ENCODE assay signal across 20 cellular contexts in the genomic region with DNA sequence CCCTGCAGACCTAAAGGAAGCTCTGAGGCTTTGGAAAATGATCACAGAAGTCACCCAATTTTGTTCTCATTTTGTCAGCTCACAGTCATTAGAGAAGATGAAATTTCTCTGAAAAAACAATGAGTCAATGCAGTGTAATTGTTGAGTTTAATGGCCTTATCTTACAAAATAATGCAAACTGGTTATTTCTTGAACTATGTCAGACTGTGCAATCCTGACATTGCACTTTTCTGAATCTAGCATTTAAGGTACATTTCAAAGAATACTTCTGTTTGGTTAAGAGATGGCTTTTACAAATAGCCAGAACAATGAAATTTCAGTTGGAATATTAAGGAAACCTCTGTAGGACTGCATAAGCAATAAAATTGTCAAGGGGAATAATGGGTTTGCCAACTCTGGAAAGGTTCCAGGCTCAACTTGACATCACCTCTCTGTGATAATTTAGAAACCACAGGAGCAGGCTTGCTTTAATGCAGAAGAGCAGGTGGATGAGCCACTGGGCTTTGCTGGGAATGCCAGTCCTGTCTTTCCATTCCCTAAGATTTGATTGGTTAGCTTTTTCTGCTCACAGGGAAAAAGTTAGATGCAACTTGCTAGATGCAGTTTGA.
DNase-seq lines count a peak whose midpoint lies in the region; ATAC-seq and TF ChIP-seq lines count a peak whose summit lies in the region.
"Had no signal": no experiment of that assay in that cellular context is flagged by ENCODE, and none has a peak within 500 bp of the region (broad histone marks: within the 10 kb centered on the region; RNA-seq: fewer than 3 reads in every experiment).

No MANE protein-coding gene starts in this region.

- H3K9me2 ChIP-seq in MM.1S (replicated peaks; ENCODE audit: insufficient read depth, low read length) = no peaks in the 10 kb centered on the region

- H3K9ac ChIP-seq in MM.1S (ENCODE audit: low read length) = no peak overlapping the region

- TF ChIP-seq CTCF in AG10803 (conservative IDR thresholded peaks at IDR 0.05; ENCODE audit: low read length) (no peak), fibroblast of the aortic adventitia (IDR thresholded peaks at IDR 0.05; ENCODE audit: insufficient read depth, low read length) (no peak), MM.1S (IDR thresholded peaks at IDR 0.05; ENCODE audit: low read length) (no peak)

- H3K4me2 ChIP-seq in MM.1S (ENCODE audit: low read depth, low read length) = no peak overlapping the region

- H3K4me1 Mint-ChIP-seq in activated T-cell treated with anti-CD3 and anti-CD28 coated beads, Interleukin-2, amount 50 U/mL, for 24 hours (ENCODE audit: low read depth) = no peaks in the 10 kb centered on the region

- H3K9me3 ChIP-seq in SJSA1 (replicated peaks) = no peaks in the 10 kb centered on the region
- H3K9me3 ChIP-seq in MM.1S (replicated peaks; ENCODE audit: insufficient read depth, low read length) = no peaks in the 10 kb centered on the region
- H3K9me3 ChIP-seq: body of pancreas, esophagus squamous epithelium, HAP-1, MG63, mucosa of descending colon had no signal

- H3K4me3 ChIP-seq in AG10803 (ENCODE audit: low read length) = no peak overlapping the region
- no peak overlapping the region for H3K4me3 ChIP-seq in SJSA1
- H3K4me3 ChIP-seq in fibroblast of the aortic adventitia (ENCODE audit: low read depth, low read length) = no peak overlapping the region
- no peak overlapping the region for H3K4me3 ChIP-seq in MM.1S (ENCODE audit: low read length)
- H3K4me3 ChIP-seq: body of pancreas, dorsolateral prefrontal cortex, esophagus squamous epithelium, HAP-1, MG63, mucosa of descending colon had no signal

- no peaks in the 10 kb centered on the region for H4K20me1 ChIP-seq in MM.1S (ENCODE audit: insufficient read depth, low read length)

- H3K27me3 ChIP-seq in SJSA1 (replicated peaks) (no peaks in the 10 kb centered on the region), MM.1S (replicated peaks; ENCODE audit: insufficient read depth, low read length) (no peaks in the 10 kb centered on the region)
- H3K27me3 ChIP-seq: body of pancreas, esophagus squamous epithelium, MG63 had no signal

- H3K27ac Mint-ChIP-seq in activated T-cell treated with anti-CD3 and anti-CD28 coated beads, Interleukin-2, amount 50 U/mL, for 24 hours = no peak overlapping the region

- H3K4me3 Mint-ChIP-seq in activated T-cell treated with anti-CD3 and anti-CD28 coated beads, Interleukin-2, amount 50 U/mL, for 24 hours = no peak overlapping the region

- H3K36me3 ChIP-seq in SJSA1 = no peaks in the 10 kb centered on the region
- H3K36me3 ChIP-seq in MM.1S (replicated peaks; ENCODE audit: insufficient read depth, low read length) = no peaks in the 10 kb centered on the region
- H3K36me3 ChIP-seq: esophagus squamous epithelium, HAP-1, MG63 had no signal

- DNase-seq in AG10803 (ENCODE audit: low read depth) (peak; percentile 21), NCI-H1105 (lab: John Stamatoyannopoulos, UW) (peak; percentile 51), SJSA1 (ENCODE audit: low read depth in 1 of 2, low spot score in 2 of 2) (no peak), fibroblast of the aortic adventitia (ENCODE audit: low read depth) (peak; percentile 69), MM.1S (no peak), amygdala (lab: John Stamatoyannopoulos, UW) (no peak)
- no peak for DNase-seq in activated T-cell treated with anti-CD3 and anti-CD28 coated beads, Interleukin-2, amount 50 U/mL, for 24 hours
- DNase-seq: activated naive CD4-positive, alpha-beta T cell; body of pancreas; dorsolateral prefrontal cortex; esophagus squamous epithelium; hypothalamus; left colon; MG63; mucosa of descending colon; stimulated activated CD4-positive, alpha-beta T cell treated with anti-CD3 and anti-CD28 coated beads, Interleukin-2, amount 100 ng/mL, for 48 hours; T-helper 9 cell had no signal

- no peak overlapping the region for H2AFZ ChIP-seq in MM.1S (ENCODE audit: low read length)

- peaks cover 11% of the 10 kb centered on the region for H3K4me1 ChIP-seq in SJSA1 (replicated peaks)
- no peaks in the 10 kb centered on the region for H3K4me1 ChIP-seq in MM.1S (ENCODE audit: low read length)
- H3K4me1 ChIP-seq: body of pancreas, esophagus squamous epithelium, HAP-1 had no signal

- no peak for ATAC-seq in GM21825 (IDR thresholded peaks at IDR 0.05; ENCODE audit: unreplicated experiment)
- ATAC-seq: body of pancreas, left colon, mucosa of descending colon, sciatic nerve had no signal

- peaks cover 17% of the 10 kb centered on the region for H3K27me3 Mint-ChIP-seq in activated T-cell treated with anti-CD3 and anti-CD28 coated beads, Interleukin-2, amount 50 U/mL, for 24 hours

- no peaks in the 10 kb centered on the region for H3K36me3 Mint-ChIP-seq in activated T-cell treated with anti-CD3 and anti-CD28 coated beads, Interleukin-2, amount 50 U/mL, for 24 hours (ENCODE audit: low read depth)

- H3K79me2 ChIP-seq in MM.1S (ENCODE audit: low read length) = no peaks in the 10 kb centered on the region

- no peaks in the 10 kb centered on the region for H3K9me3 Mint-ChIP-seq in activated T-cell treated with anti-CD3 and anti-CD28 coated beads, Interleukin-2, amount 50 U/mL, for 24 hours

- H3F3A ChIP-seq in MM.1S (ENCODE audit: insufficient read depth, low read length) = no peaks in the 10 kb centered on the region

- peak overlapping the region; percentile 60 for H3K27ac ChIP-seq in SJSA1
- H3K27ac ChIP-seq in MM.1S (ENCODE audit: low read length) = no peak overlapping the region
- H3K27ac ChIP-seq: body of pancreas, esophagus squamous epithelium had no signal

Comparison
In these comparisons a context has a peak if more than half of its experiments do, and no peak if none do; other contexts are left out.
1. DNase-seq: peak in AG10803 (single experiment), NCI-H1105 (single experiment) and fibroblast of the aortic adventitia (single experiment); none in SJSA1 (0 of 2), activated T-cell treated with anti-CD3 and anti-CD28 coated beads, Interleukin-2, amount 50 U/mL, for 24 hours (single experiment), MM.1S (single experiment) and amygdala (0 of 56).